ENCODE assay signal across 1 cellular context in genomic region chr19:53769696-53770309, GRCh38.
TF ChIP-seq lines count a peak whose summit lies in the region.

No MANE protein-coding gene starts in this region.

TF ChIP-seq in WTC11, 78 proteins besides CTCF, POLR2A, EP300 and RAD21:
- TF ChIP-seq ZNF121 (CRISPR knock-in tag; IDR thresholded peaks at IDR 0.05), result peak; percentile 51; the same call in 1 of the 2 replicates
